Comparison of ENCODE assay signal across 11 cellular contexts in genomic region chr2:151422917-151423439, GRCh38. TPM values are rescaled to one million over a fixed set of nuclear protein-coding genes. Genes with fewer than 3 reads are reported as not detected.
DNase-seq lines count a peak whose midpoint lies in the region; ATAC-seq and TF ChIP-seq lines count a peak whose summit lies in the region.
"Had no signal": no experiment of that assay in that cellular context is flagged by ENCODE, and none has a peak within 500 bp of the region (broad histone marks: within the 10 kb centered on the region; RNA-seq: fewer than 3 reads in every experiment).

No MANE protein-coding gene starts in this region.

- peaks cover 16 to 45% (median 33%) of the 10 kb centered on the region in 4 donors for H3K4me1 Mint-ChIP-seq in naive thymus-derived CD8-positive, alpha-beta T cell
- no peaks in the 10 kb centered on the region for H3K4me1 Mint-ChIP-seq in mesothelial cell of epicardium
- H3K4me1 Mint-ChIP-seq: nephron progenitor cell had no signal

- peak overlapping the region; percentile 63 to 98 (median 88) for H3K27ac Mint-ChIP-seq in naive thymus-derived CD8-positive, alpha-beta T cell
- no peak overlapping the region for H3K27ac Mint-ChIP-seq in mesothelial cell of epicardium
- H3K27ac Mint-ChIP-seq: nephron progenitor cell had no signal

- peak; percentile 52 to 56 for ATAC-seq in activated CD4-positive, CD25-positive, alpha-beta regulatory T cell treated with anti-CD3 and anti-CD28 coated beads, Interleukin-2, amount 50 U/mL, for 24 hours
- ATAC-seq in GM21576 (IDR thresholded peaks at IDR 0.05; ENCODE audit: unreplicated experiment) (peak; percentile 77), HG03378 (IDR thresholded peaks at IDR 0.05; ENCODE audit: unreplicated experiment) (peak; percentile 77)
- no peak for ATAC-seq in naive thymus-derived CD8-positive, alpha-beta T cell

- TF ChIP-seq CTCF in mesothelial cell of epicardium (IDR thresholded peaks at IDR 0.05; ENCODE audit: unreplicated experiment), result no peak

- no peaks in the 10 kb centered on the region for H3K27me3 Mint-ChIP-seq in naive thymus-derived CD8-positive, alpha-beta T cell
- no peaks in the 10 kb centered on the region for H3K27me3 Mint-ChIP-seq in mesothelial cell of epicardium (ENCODE audit: low read depth)

- POLR2A ChIA-PET in naive thymus-derived CD8-positive, alpha-beta T cell (lab: Charles Lee), result interaction anchor here (0.6 to 0.9 kb wide), 3 partner anchors 8 to 30 kb away, joined by 3 to 4 read pairs (median 4); no protein-coding TSS in a partner anchor

- peak overlapping the region in 2 of 10 donors; percentile 2 to 53 for H3K4me3 Mint-ChIP-seq in naive thymus-derived CD8-positive, alpha-beta T cell
- H3K4me3 Mint-ChIP-seq in mesothelial cell of epicardium, result no peak overlapping the region
- H3K4me3 Mint-ChIP-seq: nephron progenitor cell had no signal

- H3K36me3 Mint-ChIP-seq in naive thymus-derived CD8-positive, alpha-beta T cell, result peaks cover 6 to 84% (median 18%) of the 10 kb centered on the region in 3 donors
- H3K36me3 Mint-ChIP-seq in mesothelial cell of epicardium, result peaks cover 48% of the 10 kb centered on the region

- H3K9me3 Mint-ChIP-seq in naive thymus-derived CD8-positive, alpha-beta T cell, result no peaks in the 10 kb centered on the region
- H3K9me3 Mint-ChIP-seq in mesothelial cell of epicardium, result no peaks in the 10 kb centered on the region
- H3K9me3 Mint-ChIP-seq: nephron progenitor cell had no signal

- no peak for DNase-seq in activated CD4-positive, CD25-positive, alpha-beta regulatory T cell (lab: John Stamatoyannopoulos, UW)
- DNase-seq in naive thymus-derived CD8-positive, alpha-beta T cell, result no peak
- no peak for DNase-seq in glomerular visceral epithelial cell (ENCODE audit: extremely low spot score)
- no peak for DNase-seq in mesothelial cell of epicardium (ENCODE audit: low spot score in 2 of 2, unreplicated experiment in 2 of 2)
- no peak for DNase-seq in SIG-M5 treated with dmso at 0.1 percent for 504 hours (lab: John Stamatoyannopoulos, UW; ENCODE audit: unreplicated experiment)
- DNase-seq: activated CD4-positive, alpha-beta T cell treated with anti-CD3 and anti-CD28 coated beads, Interleukin-2, amount 50 U/mL, for 48 hours; hypothalamus; nephron progenitor cell had no signal

RNA-seq across cellular contexts. Expression of gene RIF1, which starts 13.3 kb away (rescaled TPM):
- 10 to 100 TPM; 56.0 to 69.4 TPM for total RNA-seq in naive thymus-derived CD8-positive, alpha-beta T cell
- 10 to 100 TPM; 24.0 to 31.5 (median 27.4) TPM for polyA plus RNA-seq in naive thymus-derived CD8-positive, alpha-beta T cell
- 54.3 to 59.1 TPM (median 55.0 TPM) in 3 replicates for total RNA-seq in mesothelial cell of epicardium

Comparison
In these comparisons a context has a peak if more than half of its experiments do, and no peak if none do; other contexts are left out.
1. ATAC-seq: peak in activated CD4-positive, CD25-positive, alpha-beta regulatory T cell treated with anti-CD3 and anti-CD28 coated beads, Interleukin-2, amount 50 U/mL, for 24 hours (2 of 2), GM21576 (single experiment) and HG03378 (single experiment); none in naive thymus-derived CD8-positive, alpha-beta T cell (0 of 2).